In the genomic region with DNA sequence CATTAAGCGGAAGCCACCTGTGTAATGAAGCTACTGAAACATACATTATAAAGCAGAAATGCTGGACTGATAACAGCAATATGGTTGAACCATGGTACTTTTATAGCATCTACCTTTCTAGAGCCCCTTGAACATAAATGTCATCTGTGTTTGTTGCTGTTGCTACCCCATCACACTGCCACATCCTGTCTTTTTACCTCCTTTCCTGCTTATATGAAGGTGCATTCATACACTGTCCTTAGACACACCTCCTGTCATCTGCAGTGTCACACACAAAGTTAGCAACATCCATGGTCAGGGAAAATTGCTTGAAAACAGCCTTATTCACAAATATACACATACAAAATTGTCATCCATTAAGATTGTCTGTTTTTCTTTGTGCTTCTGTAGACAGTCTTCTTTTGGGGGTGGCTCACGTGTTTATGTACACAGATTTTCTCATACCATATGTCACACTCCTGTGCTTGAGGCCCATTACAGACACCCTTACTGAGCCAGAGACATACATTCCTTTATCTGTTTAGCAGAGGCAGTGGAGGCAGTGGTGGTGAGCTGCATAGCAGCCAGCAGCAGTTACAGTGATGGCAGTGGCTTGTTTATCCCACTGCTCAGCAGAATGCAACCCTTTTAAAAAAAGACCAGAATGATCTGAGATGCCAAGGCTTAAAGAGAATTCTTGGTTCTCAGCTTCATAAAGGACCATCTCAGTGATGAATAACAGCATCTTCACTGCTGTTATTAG, we compare ENCODE assay signal across 16 cellular contexts. TPM values are rescaled to one million over a fixed set of nuclear protein-coding genes. Genes with fewer than 3 reads are reported as not detected.
"Had no signal": no experiment of that assay in that cellular context is flagged by ENCODE, and none has a peak within 500 bp of the region (broad histone marks: within the 10 kb centered on the region; RNA-seq: fewer than 3 reads in every experiment).

No MANE protein-coding gene starts in this region.

- H3K27me3 ChIP-seq: ascending aorta, dorsolateral prefrontal cortex, esophagus squamous epithelium had no signal

- H3K9me3 Mint-ChIP-seq: activated CD4-positive, alpha-beta memory T cell treated with anti-CD3 and anti-CD28 coated beads for 36 hours; naive thymus-derived CD4-positive, alpha-beta T cell; stimulated activated memory B cell treated with anti-CD40 and anti-IgM and Interleukin-4, amounts not matched to agents 10 μg/mL and 1 μg/mL and 100 μg/mL, for 72 hours; T-helper 2 cell treated with Interferon-gamma antibody and Interleukin-4, amounts not matched to agents 5 μg/mL and 100 μg/mL, for 36 hours; type B pancreatic cell had no signal

- H3K9me3 ChIP-seq: ascending aorta, esophagus squamous epithelium had no signal

- H3K36me3 Mint-ChIP-seq: stimulated activated memory B cell treated with anti-CD40 and anti-IgM and Interleukin-4, amounts not matched to agents 10 μg/mL and 1 μg/mL and 100 μg/mL, for 72 hours; type B pancreatic cell had no signal

- ATAC-seq: left cardiac atrium; naive thymus-derived CD4-positive, alpha-beta T cell; stimulated activated memory B cell treated with anti-CD40 and anti-IgM and Interleukin-4, amounts not matched to agents 10 μg/mL and 1 μg/mL and 100 μg/mL, for 72 hours had no signal

- H3K27ac ChIP-seq: ascending aorta, dorsolateral prefrontal cortex, esophagus squamous epithelium had no signal

- H3K27ac Mint-ChIP-seq: activated CD4-positive, alpha-beta memory T cell treated with anti-CD3 and anti-CD28 coated beads for 36 hours; stimulated activated memory B cell treated with anti-CD40 and anti-IgM and Interleukin-4, amounts not matched to agents 10 μg/mL and 1 μg/mL and 100 μg/mL, for 72 hours; T-helper 2 cell treated with Interferon-gamma antibody and Interleukin-4, amounts not matched to agents 5 μg/mL and 100 μg/mL, for 36 hours; type B pancreatic cell had no signal

- H3K27me3 Mint-ChIP-seq: activated CD4-positive, alpha-beta memory T cell treated with anti-CD3 and anti-CD28 coated beads for 36 hours; naive thymus-derived CD4-positive, alpha-beta T cell; stimulated activated memory B cell treated with anti-CD40 and anti-IgM and Interleukin-4, amounts not matched to agents 10 μg/mL and 1 μg/mL and 100 μg/mL, for 72 hours; type B pancreatic cell had no signal

- DNase-seq: activated CD4-positive, alpha-beta memory T cell treated with anti-CD3 and anti-CD28 coated beads for 36 hours; activated CD4-positive, CD25-positive, alpha-beta regulatory T cell treated with anti-CD3 and anti-CD28 coated beads, Interleukin-2, amount 50 U/mL, for 72 hours; activated effector memory CD4-positive, alpha-beta T cell treated with Interleukin-2 at 50 U/mL for 16 hours; dorsolateral prefrontal cortex; esophagus squamous epithelium; foreskin fibroblast; head of caudate nucleus; left cardiac atrium; right cardiac atrium had no signal

- H3K36me3 ChIP-seq: ascending aorta had no signal

- H3K4me1 ChIP-seq: ascending aorta had no signal

- H3K4me3 ChIP-seq: ascending aorta, dorsolateral prefrontal cortex, esophagus squamous epithelium, lung, smooth muscle cell had no signal

- H3K4me3 Mint-ChIP-seq: activated CD4-positive, alpha-beta memory T cell treated with anti-CD3 and anti-CD28 coated beads for 36 hours; naive thymus-derived CD4-positive, alpha-beta T cell; stimulated activated memory B cell treated with anti-CD40 and anti-IgM and Interleukin-4, amounts not matched to agents 10 μg/mL and 1 μg/mL and 100 μg/mL, for 72 hours; T-helper 2 cell treated with Interferon-gamma antibody and Interleukin-4, amounts not matched to agents 5 μg/mL and 100 μg/mL, for 36 hours; type B pancreatic cell had no signal

RNA-seq across cellular contexts. Expression of gene KIAA0319, which starts 47.0 kb away (rescaled TPM):
- total RNA-seq: ascending aorta, smooth muscle cell had no signal
- polyA plus RNA-seq: right cardiac atrium, smooth muscle cell had no signal
